Comparison of ENCODE assay signal across 8 cellular contexts in genomic region chr19:6109947-6110346, GRCh38. TPM values are rescaled to one million over a fixed set of nuclear protein-coding genes. Genes with fewer than 3 reads are reported as not detected.
DNase-seq lines count a peak whose midpoint lies in the region; ATAC-seq, FAIRE-seq and TF ChIP-seq lines count a peak whose summit lies in the region.

No MANE protein-coding gene starts in this region.

- TF ChIP-seq CTCF in PC-9 (conservative IDR thresholded peaks at IDR 0.05), result no peak
- no peak for TF ChIP-seq CTCF in esophagus squamous epithelium (IDR thresholded peaks at IDR 0.05)
- no peak for TF ChIP-seq CTCF in pancreas (IDR thresholded peaks at IDR 0.05)

- no peak for TF ChIP-seq POLR2A in esophagus squamous epithelium (IDR thresholded peaks at IDR 0.05)

- WGBS in esophagus squamous epithelium, 2 donors, result 0% methylated on average over 2 to 8 of the region's 38 CpGs
- WGBS in pancreas, 2 donors, result 0 to 1% methylated on average over 30 to 38 of the region's 38 CpGs

- H3K4me1 ChIP-seq in ES-I3 (ENCODE audit: insufficient read depth, low read length), result no peaks in the 10 kb centered on the region; the same call in 1 of the 2 replicates
- 0 out of 2 replicates have a peak, but pooled peaks cover 5% of the 10 kb centered on the region for H3K4me1 ChIP-seq in PC-9 (replicated peaks; ENCODE audit: insufficient read depth)
- peaks cover 10 to 46% (median 11%) of the 10 kb centered on the region in 3 donors for H3K4me1 ChIP-seq in esophagus squamous epithelium
- H3K4me1 ChIP-seq in pancreas, result peaks cover 0 to 14% (median 0%) of the 10 kb centered on the region in 3 donors

- BruUV-seq in PC-9 (replicated peaks; lab: Mats Ljungman, UMichigan), result no TSS peak

- FAIRE-seq in pancreas (lab: Jason Lieb, UNC), result no peak

- H3F3A ChIP-seq in PC-9 (ENCODE audit: insufficient read depth, low read depth), result no peaks in the 10 kb centered on the region

- H3K9ac ChIP-seq in ES-I3 (ENCODE audit: low read depth, low read length), result peak overlapping the region; percentile 67

- ATAC-seq in pancreas (no peak), HG03457 (IDR thresholded peaks at IDR 0.05; ENCODE audit: unreplicated experiment) (no peak), GM21423 (IDR thresholded peaks at IDR 0.05; ENCODE audit: unreplicated experiment) (no peak)

- no peaks in the 10 kb centered on the region; the same call in 1 of the 2 replicates for H3K79me2 ChIP-seq in PC-9 (ENCODE audit: low read depth)

- H3K27me3 ChIP-seq in PC-9 (ENCODE audit: insufficient read depth, low read depth), result no peaks in the 10 kb centered on the region
- H3K27me3 ChIP-seq in esophagus squamous epithelium, result no peaks in the 10 kb centered on the region
- no peaks in the 10 kb centered on the region for H3K27me3 ChIP-seq in pancreas

- H3K9me3 ChIP-seq in ES-I3 (ENCODE audit: control insufficient read depth, insufficient read depth, low read length), result no peaks in the 10 kb centered on the region
- no peaks in the 10 kb centered on the region for H3K9me3 ChIP-seq in PC-9 (ENCODE audit: insufficient read depth, low read depth)
- no peaks in the 10 kb centered on the region for H3K9me3 ChIP-seq in esophagus squamous epithelium
- H3K9me3 ChIP-seq in pancreas, result no peaks in the 10 kb centered on the region

- H3K36me3 ChIP-seq in ES-I3 (ENCODE audit: insufficient read depth, low read length), result no peaks in the 10 kb centered on the region
- H3K36me3 ChIP-seq in PC-9 (ENCODE audit: low read depth), result no peaks in the 10 kb centered on the region
- no peaks in the 10 kb centered on the region for H3K36me3 ChIP-seq in esophagus squamous epithelium
- H3K36me3 ChIP-seq in pancreas, result no peaks in the 10 kb centered on the region

- no peak for DNase-seq in PC-9
- no peak for DNase-seq in esophagus squamous epithelium (lab: John Stamatoyannopoulos, UW)
- DNase-seq in pancreas, result no peak
- no peak for DNase-seq in putamen (ENCODE audit: low spot score)
- no peak for DNase-seq in OCI-M2 (lab: John Stamatoyannopoulos, UW; ENCODE audit: unreplicated experiment)

- H2AFZ ChIP-seq in PC-9, result peak overlapping the region; percentile 48

- H3K27ac ChIP-seq in PC-9 (no peak overlapping the region), esophagus squamous epithelium (peak overlapping the region; percentile 87 to 92 (median 91)), pancreas (peak overlapping the region in 1 of 4 donors; percentile 16)

- peak overlapping the region; percentile 78 for H3K4me2 ChIP-seq in PC-9

- POLR2A ChIA-PET in PC-9 (lab: Charles Lee; ENCODE audit: unreplicated experiment), result interaction anchor here (0.6 kb wide), 1 partner anchor 18 kb away, joined by 3 read pairs; no protein-coding TSS in a partner anchor

- H3K9me2 ChIP-seq in PC-9 (ENCODE audit: insufficient read depth), result no peaks in the 10 kb centered on the region

- no peaks in the 10 kb centered on the region for H4K20me1 ChIP-seq in PC-9 (ENCODE audit: insufficient read depth)

- peak overlapping the region; percentile 60; the same call in 1 of the 2 replicates for H3K4me3 ChIP-seq in PC-9
- peak overlapping the region; percentile 59 to 93 (median 80) for H3K4me3 ChIP-seq in esophagus squamous epithelium
- peak overlapping the region; percentile 28 to 56 (median 44) for H3K4me3 ChIP-seq in pancreas

- CTCF ChIA-PET in PC-9 (lab: Charles Lee), result no interaction called here

- intact Hi-C loops in PC-9 (cut with micrococcal nuclease; ENCODE audit: unreplicated experiment), result loop anchor here (1.0 to 2.0 kb wide), 2 partner anchors 22 to 53 kb away; no protein-coding TSS in a partner anchor
- intact Hi-C loops in esophagus squamous epithelium (cut with DNase I), result no loop called here
- intact Hi-C loops in pancreas (cut with DNase I), result no loop called here

RNA-seq across cellular contexts. Expression of gene RFX2, which starts 0.4 kb away (rescaled TPM):
- total RNA-seq in PC-9 (2021) (8.7 and 11.6 TPM in 2 replicates), esophagus squamous epithelium (10 to 100 TPM in 1 of 4 donors, 1 to 10 TPM in 3; 5.2 to 21.4 (median 7.7) TPM), pancreas (1 to 10 TPM; 1.8 to 5.0 (median 3.4) TPM)
- 10 to 100 TPM in 1 of 2 donors, 1 to 10 TPM in 1; 2.8 to 14.0 TPM for polyA plus RNA-seq in pancreas

RNA-seq across cellular contexts. Expression of gene ACSBG2, which starts 25.5 kb away (rescaled TPM):
- not detected in 2 replicates for total RNA-seq in PC-9 (2021)
- total RNA-seq in esophagus squamous epithelium, result under 1 TPM in 1 of 4 donors, not detected in 3; 0.38 TPM
- not detected for total RNA-seq in pancreas
- polyA plus RNA-seq in pancreas, result not detected
